In the genomic region with DNA sequence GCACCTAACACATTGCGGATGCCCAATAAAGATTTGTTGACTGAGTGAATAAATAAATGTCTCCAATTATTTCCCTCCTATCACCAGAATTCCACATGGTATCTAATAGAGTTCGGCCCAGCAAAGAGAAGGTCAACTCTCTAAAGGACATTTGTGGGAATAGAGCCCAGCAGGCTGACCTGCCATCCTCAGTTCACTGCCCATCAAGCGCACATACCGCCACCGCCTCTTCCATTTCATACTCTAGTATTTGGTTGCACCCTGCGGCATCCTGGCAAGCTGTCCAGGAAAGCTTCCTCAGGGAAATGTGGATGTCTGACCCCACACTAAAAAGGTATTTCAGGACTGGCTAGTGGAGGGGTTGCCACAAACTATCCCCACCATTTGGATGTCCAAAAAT, we compare ENCODE assay signal across 26 cellular contexts.
"Had no signal": no experiment of that assay in that cellular context is flagged by ENCODE, and none has a peak within 500 bp of the region (broad histone marks: within the 10 kb centered on the region; RNA-seq: fewer than 3 reads in every experiment).

No MANE protein-coding gene starts in this region.

- H3K27me3 ChIP-seq: brain microvascular endothelial cell, cardiac muscle cell had no signal

- DNase-seq: activated CD4-positive, alpha-beta memory T cell treated with anti-CD3 and anti-CD28 coated beads, Interleukin-2, amount 10 ng/mL, durations not matched to agents 7 days and 5 days; activated CD4-positive, alpha-beta T cell treated with anti-CD3 and anti-CD28 coated beads, Interleukin-2, amount 10 ng/mL, durations not matched to agents 7 days and 5 days; activated CD4-positive, CD25-positive, alpha-beta regulatory T cell; activated gamma-delta T cell; activated naive CD4-positive, alpha-beta T cell treated with anti-CD3 and anti-CD28 coated beads for 36 hours; activated T-cell treated with anti-CD3 and anti-CD28 coated beads for 4 hours; activated T-cell treated with anti-CD3 and anti-CD28 coated beads, Interleukin-2, amount 50 U/mL, for 48 hours; NCI-H1092; NCI-H1417; NCI-H1930; NCI-H2171; NCI-H2227 treated with DMSO at 0.1 percent for 48 hours; NCI-H526; NCI-H82; NK-92 treated with Interleukin-12 subunit alpha and Interleukin-12 subunit beta, amount 100 ng/mL, for 24 hours; OCI-M1; RPMI8226; T-helper 1 cell had no signal

- ATAC-seq: activated T-helper 17 cell treated with anti-CD3 and anti-CD28 coated beads, Interleukin-2, amount 50 U/mL, for 72 hours; Panc1 had no signal

- H3K36me3 ChIP-seq: brain microvascular endothelial cell, cardiac muscle cell had no signal

- H3K4me3 ChIP-seq: cardiac muscle cell, SK-N-MC had no signal

- H3K9me3 Mint-ChIP-seq: activated CD4-positive, alpha-beta memory T cell treated with anti-CD3 and anti-CD28 coated beads, Interleukin-2, amount 10 ng/mL, durations not matched to agents 7 days and 5 days; activated CD4-positive, alpha-beta T cell treated with anti-CD3 and anti-CD28 coated beads, Interleukin-2, amount 10 ng/mL, durations not matched to agents 7 days and 5 days; activated naive CD4-positive, alpha-beta T cell treated with anti-CD3 and anti-CD28 coated beads for 36 hours; activated T-helper 17 cell treated with anti-CD3 and anti-CD28 coated beads, Interleukin-2, amount 50 U/mL, for 72 hours had no signal

- H3K27ac Mint-ChIP-seq: activated CD4-positive, alpha-beta memory T cell treated with anti-CD3 and anti-CD28 coated beads, Interleukin-2, amount 10 ng/mL, durations not matched to agents 7 days and 5 days; activated CD4-positive, alpha-beta T cell treated with anti-CD3 and anti-CD28 coated beads, Interleukin-2, amount 10 ng/mL, durations not matched to agents 7 days and 5 days; activated naive CD4-positive, alpha-beta T cell treated with anti-CD3 and anti-CD28 coated beads for 36 hours; activated naive CD8-positive, alpha-beta T cell; activated T-helper 17 cell treated with anti-CD3 and anti-CD28 coated beads, Interleukin-2, amount 50 U/mL, for 72 hours had no signal

- H3K4me3 Mint-ChIP-seq: activated CD4-positive, alpha-beta memory T cell treated with anti-CD3 and anti-CD28 coated beads, Interleukin-2, amount 10 ng/mL, durations not matched to agents 7 days and 5 days; activated CD4-positive, alpha-beta T cell treated with anti-CD3 and anti-CD28 coated beads, Interleukin-2, amount 10 ng/mL, durations not matched to agents 7 days and 5 days; activated naive CD4-positive, alpha-beta T cell treated with anti-CD3 and anti-CD28 coated beads for 36 hours; activated naive CD8-positive, alpha-beta T cell; activated T-helper 17 cell treated with anti-CD3 and anti-CD28 coated beads, Interleukin-2, amount 50 U/mL, for 72 hours had no signal

- H3K9ac ChIP-seq: KMS-11 had no signal

- H3K27ac ChIP-seq: brain microvascular endothelial cell, cardiac muscle cell, KMS-11, SK-N-MC, VCaP had no signal

- H3K4me2 ChIP-seq: KMS-11 had no signal
